10 cellular contexts compared by ENCODE assay signal in genomic region chr6:6711832-6712231, GRCh38.
DNase-seq lines count a peak whose midpoint lies in the region; ATAC-seq and TF ChIP-seq lines count a peak whose summit lies in the region.
"Had no signal": no experiment of that assay in that cellular context is flagged by ENCODE, and none has a peak within 500 bp of the region (broad histone marks: within the 10 kb centered on the region; RNA-seq: fewer than 3 reads in every experiment).

No MANE protein-coding gene starts in this region.

- no peak for TF ChIP-seq CTCF in CD4-positive, alpha-beta T cell (IDR thresholded peaks at IDR 0.05)
- TF ChIP-seq CTCF in Peyer's patch (IDR thresholded peaks at IDR 0.05) (no peak), right lobe of liver (IDR thresholded peaks at IDR 0.05) (no peak)

- no peak for TF ChIP-seq POLR2A in Peyer's patch (IDR thresholded peaks at IDR 0.05)
- no peak for TF ChIP-seq POLR2A in right lobe of liver (IDR thresholded peaks at IDR 0.05)

- H3K9me3 ChIP-seq in CD4-positive, alpha-beta T cell (ENCODE audit: control insufficient read depth, low read length) = no peaks in the 10 kb centered on the region
- H3K9me3 ChIP-seq in Peyer's patch (no peaks in the 10 kb centered on the region), right lobe of liver (no peaks in the 10 kb centered on the region), MG63 (no peaks in the 10 kb centered on the region)
- H3K9me3 ChIP-seq: right atrium auricular region had no signal

- CTCF ChIA-PET in CD4-positive, alpha-beta T cell (lab: Charles Lee) = no interaction called here

- POLR2A ChIA-PET in CD4-positive, alpha-beta T cell (lab: Charles Lee) = no interaction called here

- H3K27me3 Mint-ChIP-seq in CD4-positive, alpha-beta T cell = peaks cover 7% of the 10 kb centered on the region

- ATAC-seq in CD4-positive, alpha-beta T cell (ENCODE audit: poor library complexity) = peak; percentile 80
- ATAC-seq in GM21515 (IDR thresholded peaks at IDR 0.05; ENCODE audit: unreplicated experiment) (peak; percentile 63), right lobe of liver (peak; percentile 10 to 25 (median 16)), HG03045 (IDR thresholded peaks at IDR 0.05; ENCODE audit: unreplicated experiment) (no peak)

- H3K4me1 ChIP-seq in Peyer's patch (peaks cover 6 to 23% (median 17%) of the 10 kb centered on the region in 4 donors), right lobe of liver (peaks cover 0 to 14% (median 5%) of the 10 kb centered on the region in 4 donors)

- H3K4me3 Mint-ChIP-seq in CD4-positive, alpha-beta T cell = peak overlapping the region; percentile 65

- H3K4me3 ChIP-seq in Peyer's patch (no peak overlapping the region), right lobe of liver (no peak overlapping the region), MG63 (no peak overlapping the region), H7 (ENCODE audit: insufficient read depth, low read depth, low read length) (no peak overlapping the region)
- H3K4me3 ChIP-seq: right atrium auricular region had no signal

- H3K4me1 Mint-ChIP-seq in CD4-positive, alpha-beta T cell (ENCODE audit: low read depth) = peaks cover 30% of the 10 kb centered on the region

- intact Hi-C loops in CD4-positive, alpha-beta T cell (cut with DNase I, micrococcal nuclease) = no loop called here
- intact Hi-C loops in right lobe of liver (cut with DNase I) = no loop called here

- peak in 2 of 10 experiments; percentile 11 to 21 for DNase-seq in CD4-positive, alpha-beta T cell
- DNase-seq in Peyer's patch (peak in 2 of 3 donors; percentile 58 to 64), right lobe of liver (peak in 1 of 3 donors; percentile 62), activated gamma-delta T cell (lab: John Stamatoyannopoulos, UW) (no peak), MG63 (no peak), H7 (no peak)
- DNase-seq: activated CD4-positive, alpha-beta T cell treated with anti-CD3 and anti-CD28 coated beads, Interleukin-2, amount 50 U/mL, for 4 hours had no signal

- H3K36me3 Mint-ChIP-seq in CD4-positive, alpha-beta T cell (ENCODE audit: low read depth) = no peaks in the 10 kb centered on the region

- H3K36me3 ChIP-seq in Peyer's patch (no peaks in the 10 kb centered on the region), right lobe of liver (no peaks in the 10 kb centered on the region), MG63 (no peaks in the 10 kb centered on the region), H7 (replicated peaks; ENCODE audit: control insufficient read depth, insufficient read depth, low read length) (no peaks in the 10 kb centered on the region)
- H3K36me3 ChIP-seq: right atrium auricular region had no signal

- WGBS in right lobe of liver (ENCODE audit: insufficient coverage, low coverage, low lambda C conversion rate, missing lambda C conversion rate) = 34% methylated on average over 6 of the region's 6 CpGs

- no peaks in the 10 kb centered on the region for H3K27me3 ChIP-seq in CD4-positive, alpha-beta T cell (ENCODE audit: control insufficient read depth, insufficient read depth, low read length)
- H3K27me3 ChIP-seq in Peyer's patch (no peaks in the 10 kb centered on the region), right lobe of liver (no peaks in the 10 kb centered on the region), MG63 (no peaks in the 10 kb centered on the region), H7 (ENCODE audit: control insufficient read depth, insufficient read depth, low read length) (no peaks in the 10 kb centered on the region)
- H3K27me3 ChIP-seq: right atrium auricular region had no signal

- H3K27ac ChIP-seq in CD4-positive, alpha-beta T cell (ENCODE audit: low read depth, low read length) = no peak overlapping the region
- H3K27ac ChIP-seq in Peyer's patch (peak overlapping the region in 3 of 4 donors; percentile 31 to 68 (median 60)), right lobe of liver (peak overlapping the region; percentile 59 to 83 (median 81))

- H3K9me3 Mint-ChIP-seq in CD4-positive, alpha-beta T cell = no peaks in the 10 kb centered on the region

- H3K27ac Mint-ChIP-seq in CD4-positive, alpha-beta T cell = no peak overlapping the region

Comparison
In these comparisons a context has a peak if more than half of its experiments do, and no peak if none do; other contexts are left out.
1. DNase-seq: peak in Peyer's patch (2 of 3); none in activated gamma-delta T cell (single experiment), MG63 (single experiment) and H7 (single experiment).